ENCODE assay signal across 14 cellular contexts in genomic region chr4:24105183-24106039, GRCh38.
A peak's percentile ranks its signal among the peaks of the same experiment; 100 is the strongest.
DNase-seq lines count a peak whose midpoint lies in the region; ATAC-seq and TF ChIP-seq lines count a peak whose summit lies in the region.
"Had no signal": no experiment of that assay in that cellular context is flagged by ENCODE, and none has a peak within 500 bp of the region (broad histone marks: within the 10 kb centered on the region; RNA-seq: fewer than 3 reads in every experiment).

No MANE protein-coding gene starts in this region.

- no peak overlapping the region for H3K4me2 ChIP-seq in PC-9

- ATAC-seq in gastrocnemius medialis = peak; percentile 74 to 94

- TF ChIP-seq POLR2A in gastrocnemius medialis (IDR thresholded peaks at IDR 0.05) = no peak

- H3K36me3 ChIP-seq in gastrocnemius medialis (no peaks in the 10 kb centered on the region), PC-9 (ENCODE audit: low read depth) (no peaks in the 10 kb centered on the region)
- H3K36me3 ChIP-seq: heart right ventricle had no signal

- H3K4me3 ChIP-seq in WI38 (ENCODE audit: low read depth, low read length) = peak overlapping the region; percentile 44
- H3K4me3 ChIP-seq in gastrocnemius medialis = no peak overlapping the region
- no peak overlapping the region for H3K4me3 ChIP-seq in PC-9
- H3K4me3 ChIP-seq: heart right ventricle had no signal

- DNase-seq in GM03348 (ENCODE audit: low spot score) (peak; percentile 76), glomerular visceral epithelial cell (ENCODE audit: extremely low spot score) (peak; percentile 44), gastrocnemius medialis (peak; percentile 20 to 25), RPMI8226 (no peak), PC-9 (no peak), foreskin melanocyte (no peak), CD1c-positive myeloid dendritic cell (ENCODE audit: extremely low spot score) (no peak)
- DNase-seq: activated gamma-delta T cell, DMS 273 treated with DMSO at 0.1 percent for 48 hours, heart right ventricle, KBM-7, NCI-H69 had no signal

- H3K27ac ChIP-seq in gastrocnemius medialis = peak overlapping the region; percentile 3 to 47 (median 14)
- H3K27ac ChIP-seq in PC-9 = no peak overlapping the region
- H3K27ac ChIP-seq: parathyroid adenoma had no signal

- H3K79me2 ChIP-seq in PC-9 (ENCODE audit: low read depth) = no peaks in the 10 kb centered on the region
- H3K79me2 ChIP-seq: parathyroid adenoma had no signal

- no peaks in the 10 kb centered on the region for H3K27me3 ChIP-seq in gastrocnemius medialis
- H3K27me3 ChIP-seq in PC-9 (ENCODE audit: insufficient read depth, low read depth) = no peaks in the 10 kb centered on the region
- H3K27me3 ChIP-seq: heart right ventricle had no signal

- intact Hi-C loops in gastrocnemius medialis (cut with DNase I; ENCODE audit: low total_unique reads) = loop anchor here (10.0 kb wide), 1 partner anchor 309 kb away; no protein-coding TSS in a partner anchor
- intact Hi-C loops in PC-9 (cut with micrococcal nuclease; ENCODE audit: unreplicated experiment) = no loop called here

- H3K9me3 ChIP-seq in gastrocnemius medialis (no peaks in the 10 kb centered on the region), PC-9 (ENCODE audit: insufficient read depth, low read depth) (no peaks in the 10 kb centered on the region)
- H3K9me3 ChIP-seq: heart right ventricle had no signal

- no peak for TF ChIP-seq CTCF in WI38 (IDR thresholded peaks at IDR 0.05; ENCODE audit: low read depth, low read length)
- no peak for TF ChIP-seq CTCF in gastrocnemius medialis (IDR thresholded peaks at IDR 0.05 in 4 of 5, conservative IDR thresholded peaks at IDR 0.05 in 1 of 5)
- TF ChIP-seq CTCF in PC-9 (conservative IDR thresholded peaks at IDR 0.05) = no peak

- H3F3A ChIP-seq in PC-9 (ENCODE audit: insufficient read depth, low read depth) = no peaks in the 10 kb centered on the region

- H4K20me1 ChIP-seq in PC-9 (ENCODE audit: insufficient read depth) = no peaks in the 10 kb centered on the region

- in situ Hi-C loops in gastrocnemius medialis (cut with MboI; ENCODE audit: low sequenced_read_pairs in 4 of 4) = no loop called here

- no peak overlapping the region for H2AFZ ChIP-seq in PC-9
- H2AFZ ChIP-seq: parathyroid adenoma had no signal

- H3K4me1 ChIP-seq in gastrocnemius medialis = peaks cover 22 to 27% of the 10 kb centered on the region in 2 donors
- no peaks in the 10 kb centered on the region for H3K4me1 ChIP-seq in PC-9 (replicated peaks; ENCODE audit: insufficient read depth)
- H3K4me1 ChIP-seq: parathyroid adenoma had no signal

- no TSS peak for BruUV-seq in PC-9 (replicated peaks; lab: Mats Ljungman, UMichigan)

- POLR2A ChIA-PET in PC-9 (lab: Charles Lee; ENCODE audit: unreplicated experiment) = no interaction called here

- H3K9me2 ChIP-seq in PC-9 (ENCODE audit: insufficient read depth) = no peaks in the 10 kb centered on the region

- CTCF ChIA-PET in PC-9 (lab: Charles Lee) = no interaction called here

Comparison
In these comparisons a context has a peak if more than half of its experiments do, and no peak if none do; other contexts are left out.
1. DNase-seq: peak in GM03348 (single experiment), glomerular visceral epithelial cell (single experiment) and gastrocnemius medialis (2 of 2); none in RPMI8226 (single experiment), PC-9 (0 of 2), foreskin melanocyte (single experiment) and CD1c-positive myeloid dendritic cell (single experiment).